1 cellular context compared by ENCODE assay signal in genomic region chr6:44133003-44133931, GRCh38.
TF ChIP-seq lines count a peak whose summit lies in the region.

No MANE protein-coding gene starts in this region.

TF ChIP-seq in K562, 482 proteins besides CTCF, POLR2A, EP300 and RAD21 (continues in another document):
- TF ChIP-seq HES1 (IDR thresholded peaks at IDR 0.05; ENCODE audit: low read depth) (no peak), RBM22 (IDR thresholded peaks at IDR 0.05; ENCODE audit: low read depth, low read length, poor library complexity, severe bottlenecking) (no peak), ZFP30 (CRISPR knock-in tag; IDR thresholded peaks at IDR 0.05; ENCODE audit: borderline replicate concordance) (no peak), CHCHD3 (CRISPR knock-in tag; IDR thresholded peaks at IDR 0.05) (no peak), GTF2F1 (IDR thresholded peaks at IDR 0.05; ENCODE audit: low read depth, low read length) (0 out of 2 replicates have a peak, but pooled peaks have one; percentile 31), CAMTA2 (CRISPR knock-in tag; conservative IDR thresholded peaks at IDR 0.05) (no peak), ETV6 (IDR thresholded peaks at IDR 0.05; ENCODE audit: borderline replicate concordance in 1 of 2, low read depth in 2 of 2, low read length in 1 of 2) (no peak), ETV6 (CRISPR knock-in tag; IDR thresholded peaks at IDR 0.05; ENCODE audit: borderline replicate concordance) (no peak), BCOR (IDR thresholded peaks at IDR 0.05) (no peak), POU5F1 (IDR thresholded peaks at IDR 0.05; ENCODE audit: borderline replicate concordance, low read depth, low read length, partially characterized antibody) (no peak), SMARCB1 (IDR thresholded peaks at IDR 0.05; ENCODE audit: insufficient read length, low read depth) (no peak), ZBTB26 (CRISPR knock-in tag; IDR thresholded peaks at IDR 0.05) (peak; percentile 57; the same call in 1 of the 2 replicates), ZNF655 (CRISPR knock-in tag; IDR thresholded peaks at IDR 0.05) (no peak), MYNN (IDR thresholded peaks at IDR 0.05) (no peak), MYNN (CRISPR knock-in tag; IDR thresholded peaks at IDR 0.05) (no peak), PHF21A (IDR thresholded peaks at IDR 0.05; ENCODE audit: borderline replicate concordance, low read depth) (no peak), ZNF318 (IDR thresholded peaks at IDR 0.05; ENCODE audit: borderline replicate concordance in 1 of 2, low read depth in 1 of 2) (no peak), ZNF445 (CRISPR knock-in tag; IDR thresholded peaks at IDR 0.05; ENCODE audit: low read depth) (no peak), ATF3 (IDR thresholded peaks at IDR 0.05) (no peak), ATF3 (CRISPR knock-in tag; conservative IDR thresholded peaks at IDR 0.05) (no peak), SMAD1 (IDR thresholded peaks at IDR 0.05; ENCODE audit: low read depth, low read length, partially characterized antibody) (no peak), NR1H2 (CRISPR knock-in tag; IDR thresholded peaks at IDR 0.05) (no peak), HMBOX1 (IDR thresholded peaks at IDR 0.05) (no peak; the same call in 1 of the 2 replicates), TRIM28 (IDR thresholded peaks at IDR 0.05) (no peak), ZNF57 (CRISPR knock-in tag; IDR thresholded peaks at IDR 0.05) (no peak), TEAD1 (CRISPR knock-in tag; IDR thresholded peaks at IDR 0.05) (no peak), SNAPC5 (CRISPR knock-in tag; IDR thresholded peaks at IDR 0.05) (no peak), ASH1L (IDR thresholded peaks at IDR 0.05; ENCODE audit: borderline replicate concordance, low read depth, partially characterized antibody) (no peak), SMARCC2 (IDR thresholded peaks at IDR 0.05; ENCODE audit: low read depth) (no peak), TARDBP (IDR thresholded peaks at IDR 0.05) (no peak), MCM5 (IDR thresholded peaks at IDR 0.05; ENCODE audit: low read depth) (no peak), DEAF1 (CRISPR knock-in tag; IDR thresholded peaks at IDR 0.05) (no peak), POLR2H (tag; IDR thresholded peaks at IDR 0.05; ENCODE audit: low read depth) (no peak), NELFE (IDR thresholded peaks at IDR 0.05; ENCODE audit: insufficient read depth, insufficient read length) (no peak), POLR2AphosphoS2 (IDR thresholded peaks at IDR 0.05; ENCODE audit: low read length) (no peak), NCOA4 (IDR thresholded peaks at IDR 0.05; ENCODE audit: partially characterized antibody) (no peak), ZNF586 (CRISPR knock-in tag; conservative IDR thresholded peaks at IDR 0.05) (no peak), PHB (CRISPR knock-in tag; IDR thresholded peaks at IDR 0.05) (no peak), ELF1 (tag; IDR thresholded peaks at IDR 0.05) (no peak), SOX6 (IDR thresholded peaks at IDR 0.05) (no peak), TBP (optimal IDR thresholded peaks at IDR 0.05; ENCODE audit: low read depth, low read length) (peak; percentile 26), GATAD2B (IDR thresholded peaks at IDR 0.05; ENCODE audit: borderline replicate concordance) (no peak), MTA2 (IDR thresholded peaks at IDR 0.05; ENCODE audit: low read depth) (no peak)
- TF ChIP-seq, protein P1, sequence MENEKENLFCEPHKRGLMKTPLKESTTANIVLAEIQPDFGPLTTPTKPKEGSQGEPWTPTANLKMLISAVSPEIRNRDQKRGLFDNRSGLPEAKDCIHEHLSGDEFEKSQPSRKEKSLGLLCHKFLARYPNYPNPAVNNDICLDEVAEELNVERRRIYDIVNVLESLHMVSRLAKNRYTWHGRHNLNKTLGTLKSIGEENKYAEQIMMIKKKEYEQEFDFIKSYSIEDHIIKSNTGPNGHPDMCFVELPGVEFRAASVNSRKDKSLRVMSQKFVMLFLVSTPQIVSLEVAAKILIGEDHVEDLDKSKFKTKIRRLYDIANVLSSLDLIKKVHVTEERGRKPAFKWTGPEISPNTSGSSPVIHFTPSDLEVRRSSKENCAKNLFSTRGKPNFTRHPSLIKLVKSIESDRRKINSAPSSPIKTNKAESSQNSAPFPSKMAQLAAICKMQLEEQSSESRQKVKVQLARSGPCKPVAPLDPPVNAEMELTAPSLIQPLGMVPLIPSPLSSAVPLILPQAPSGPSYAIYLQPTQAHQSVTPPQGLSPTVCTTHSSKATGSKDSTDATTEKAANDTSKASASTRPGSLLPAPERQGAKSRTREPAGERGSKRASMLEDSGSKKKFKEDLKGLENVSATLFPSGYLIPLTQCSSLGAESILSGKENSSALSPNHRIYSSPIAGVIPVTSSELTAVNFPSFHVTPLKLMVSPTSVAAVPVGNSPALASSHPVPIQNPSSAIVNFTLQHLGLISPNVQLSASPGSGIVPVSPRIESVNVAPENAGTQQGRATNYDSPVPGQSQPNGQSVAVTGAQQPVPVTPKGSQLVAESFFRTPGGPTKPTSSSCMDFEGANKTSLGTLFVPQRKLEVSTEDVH (IDR thresholded peaks at IDR 0.05; ENCODE audit: low read depth, partially characterized antibody) = no peak
- TF ChIP-seq, protein P2, sequence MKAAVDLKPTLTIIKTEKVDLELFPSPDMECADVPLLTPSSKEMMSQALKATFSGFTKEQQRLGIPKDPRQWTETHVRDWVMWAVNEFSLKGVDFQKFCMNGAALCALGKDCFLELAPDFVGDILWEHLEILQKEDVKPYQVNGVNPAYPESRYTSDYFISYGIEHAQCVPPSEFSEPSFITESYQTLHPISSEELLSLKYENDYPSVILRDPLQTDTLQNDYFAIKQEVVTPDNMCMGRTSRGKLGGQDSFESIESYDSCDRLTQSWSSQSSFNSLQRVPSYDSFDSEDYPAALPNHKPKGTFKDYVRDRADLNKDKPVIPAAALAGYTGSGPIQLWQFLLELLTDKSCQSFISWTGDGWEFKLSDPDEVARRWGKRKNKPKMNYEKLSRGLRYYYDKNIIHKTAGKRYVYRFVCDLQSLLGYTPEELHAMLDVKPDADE (conservative IDR thresholded peaks at IDR 0.05; ENCODE audit: control insufficient read depth, low read depth, low read length) = no peak; the same call in 1 of the 2 replicates
- TF ChIP-seq, protein P3, sequence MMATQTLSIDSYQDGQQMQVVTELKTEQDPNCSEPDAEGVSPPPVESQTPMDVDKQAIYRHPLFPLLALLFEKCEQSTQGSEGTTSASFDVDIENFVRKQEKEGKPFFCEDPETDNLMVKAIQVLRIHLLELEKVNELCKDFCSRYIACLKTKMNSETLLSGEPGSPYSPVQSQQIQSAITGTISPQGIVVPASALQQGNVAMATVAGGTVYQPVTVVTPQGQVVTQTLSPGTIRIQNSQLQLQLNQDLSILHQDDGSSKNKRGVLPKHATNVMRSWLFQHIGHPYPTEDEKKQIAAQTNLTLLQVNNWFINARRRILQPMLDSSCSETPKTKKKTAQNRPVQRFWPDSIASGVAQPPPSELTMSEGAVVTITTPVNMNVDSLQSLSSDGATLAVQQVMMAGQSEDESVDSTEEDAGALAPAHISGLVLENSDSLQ (IDR thresholded peaks at IDR 0.05) = no peak
